In genomic region chr4:75180217-75180616, GRCh38 we compare ENCODE assay signal across 1 cellular context.
TF ChIP-seq lines count a peak whose summit lies in the region.

No MANE protein-coding gene starts in this region.

TF ChIP-seq in HepG2, 621 proteins besides CTCF, POLR2A, EP300 and RAD21 (continued from another document):
- TF ChIP-seq ZNF782 (CRISPR knock-in tag; IDR thresholded peaks at IDR 0.05; ENCODE audit: borderline replicate concordance) (no peak), MZF1 (CRISPR knock-in tag; IDR thresholded peaks at IDR 0.05; ENCODE audit: borderline replicate concordance) (no peak), AHR (CRISPR knock-in tag; IDR thresholded peaks at IDR 0.05) (no peak), ZNF775 (CRISPR knock-in tag; IDR thresholded peaks at IDR 0.05; ENCODE audit: borderline replicate concordance) (no peak), ZNF839 (CRISPR knock-in tag; IDR thresholded peaks at IDR 0.05; ENCODE audit: borderline replicate concordance) (no peak), KDM1A (CRISPR knock-in tag; IDR thresholded peaks at IDR 0.05) (no peak), ZKSCAN1 (IDR thresholded peaks at IDR 0.05; ENCODE audit: low read length) (no peak), ARID4A (CRISPR knock-in tag; IDR thresholded peaks at IDR 0.05; ENCODE audit: borderline replicate concordance) (no peak), CREB1 (IDR thresholded peaks at IDR 0.05) (no peak), CREB1 (CRISPR knock-in tag; IDR thresholded peaks at IDR 0.05) (no peak), ZHX2 (IDR thresholded peaks at IDR 0.05; ENCODE audit: low read depth) (no peak), ZHX2 (CRISPR knock-in tag; IDR thresholded peaks at IDR 0.05; ENCODE audit: borderline replicate concordance) (no peak), PHF21A (CRISPR knock-in tag; IDR thresholded peaks at IDR 0.05) (no peak)
